Comparison of ENCODE assay signal across 9 cellular contexts in genomic region chr3:13332158-13332557, GRCh38.
DNase-seq lines count a peak whose midpoint lies in the region; ATAC-seq and TF ChIP-seq lines count a peak whose summit lies in the region.
"Had no signal": no experiment of that assay in that cellular context is flagged by ENCODE, and none has a peak within 500 bp of the region (broad histone marks: within the 10 kb centered on the region; RNA-seq: fewer than 3 reads in every experiment).

No MANE protein-coding gene starts in this region.

- peak; percentile 92 for ATAC-seq in HG03095 (IDR thresholded peaks at IDR 0.05; ENCODE audit: unreplicated experiment)
- ATAC-seq in PC-3: peak; percentile 80

- CTCF ChIA-PET in PC-3 (lab: Charles Lee): interaction anchor here (0.5 to 0.9 kb wide), 2 partner anchors 125 to 164 kb away, joined by 4 to 7 read pairs; no protein-coding TSS in a partner anchor

- H3K4me3 Mint-ChIP-seq in endothelial cell (ENCODE audit: unreplicated experiment): no peak overlapping the region

- H2AFZ ChIP-seq in PC-3 (ENCODE audit: low read length): no peak overlapping the region

- WGBS in testis, 2 donors: 89 to 93% methylated on average over 8 of the region's 8 CpGs

- H4K20me1 ChIP-seq in BLaER1 (peaks cover 29% of the 10 kb centered on the region; the same call in 1 of the 2 replicates), PC-3 (ENCODE audit: low read length) (no peaks in the 10 kb centered on the region)

- H3K79me2 ChIP-seq in PC-3 (ENCODE audit: low read length): no peaks in the 10 kb centered on the region

- no peaks in the 10 kb centered on the region for H3K9me3 Mint-ChIP-seq in endothelial cell (ENCODE audit: unreplicated experiment)

- peak overlapping the region; percentile 63; the same call in 1 of the 2 replicates for H3K9ac ChIP-seq in BLaER1
- no peak overlapping the region for H3K9ac ChIP-seq in PC-3 (ENCODE audit: low read length)

- H3K27me3 ChIP-seq in BLaER1: no peaks in the 10 kb centered on the region
- no peaks in the 10 kb centered on the region for H3K27me3 ChIP-seq in PC-3 (ENCODE audit: low read length)
- no peaks in the 10 kb centered on the region for H3K27me3 ChIP-seq in testis

- H3K36me3 ChIP-seq in BLaER1: peaks cover 93% of the 10 kb centered on the region
- H3K36me3 ChIP-seq in PC-3 (ENCODE audit: low read depth, low read length): peaks cover 30% of the 10 kb centered on the region
- H3K36me3 ChIP-seq in testis (ENCODE audit: low read depth, missing control alignments): no peaks in the 10 kb centered on the region

- no peaks in the 10 kb centered on the region for H3K4me1 Mint-ChIP-seq in endothelial cell (ENCODE audit: unreplicated experiment)

- no peak for TF ChIP-seq CTCF in PC-3 (conservative IDR thresholded peaks at IDR 0.05; ENCODE audit: low read depth, low read length)
- no peak for TF ChIP-seq CTCF in testis (IDR thresholded peaks at IDR 0.05)
- TF ChIP-seq CTCF in endothelial cell (IDR thresholded peaks at IDR 0.05; ENCODE audit: unreplicated experiment): no peak

- no peaks in the 10 kb centered on the region for H3F3A ChIP-seq in PC-3 (ENCODE audit: low read length, unreplicated experiment)

- H3K36me3 Mint-ChIP-seq in endothelial cell (ENCODE audit: low read depth, unreplicated experiment): no peaks in the 10 kb centered on the region

- H3K27ac ChIP-seq in BLaER1: peak overlapping the region; percentile 81
- peak overlapping the region; percentile 9; the same call in 1 of the 2 replicates for H3K27ac ChIP-seq in PC-3 (ENCODE audit: low read length)
- no peak overlapping the region for H3K27ac ChIP-seq in testis

- no TSS peak for BruUV-seq in PC-3 (replicated peaks; lab: Mats Ljungman, UMichigan)

- intact Hi-C loops in PC-3 (cut with micrococcal nuclease): no loop called here
- intact Hi-C loops in testis (cut with DNase I; ENCODE audit: low total_unique reads): no loop called here

- POLR2A ChIA-PET in PC-3 (lab: Charles Lee; ENCODE audit: unreplicated experiment): no interaction called here

- TF ChIP-seq POLR2A in GM19099 (IDR thresholded peaks at IDR 0.05; ENCODE audit: extremely low read depth, insufficient read length, low read depth): peak; percentile 31
- no peak for TF ChIP-seq POLR2A in testis (IDR thresholded peaks at IDR 0.05)

- no peaks in the 10 kb centered on the region for H3K9me2 ChIP-seq in PC-3 (replicated peaks; ENCODE audit: low read length)

- no peak overlapping the region for H3K27ac Mint-ChIP-seq in endothelial cell (ENCODE audit: unreplicated experiment)

- H3K9me3 ChIP-seq in BLaER1 (no peaks in the 10 kb centered on the region), PC-3 (ENCODE audit: low read length) (no peaks in the 10 kb centered on the region), testis (no peaks in the 10 kb centered on the region)

- peaks cover 97% of the 10 kb centered on the region for H3K4me1 ChIP-seq in BLaER1
- peaks cover 9% of the 10 kb centered on the region; the same call in 1 of the 2 replicates for H3K4me1 ChIP-seq in PC-3 (ENCODE audit: insufficient read depth, low read length)
- H3K4me1 ChIP-seq in testis: no peaks in the 10 kb centered on the region

- H3K27me3 Mint-ChIP-seq in endothelial cell (ENCODE audit: unreplicated experiment): peaks cover 3% of the 10 kb centered on the region

- peak; percentile 65 for DNase-seq in PC-3
- no peak for DNase-seq in testis
- DNase-seq in activated gamma-delta T cell (lab: John Stamatoyannopoulos, UW): no peak
- no peak for DNase-seq in NOMO-1 treated with DMSO at 0.1 percent for 48 hours (lab: John Stamatoyannopoulos, UW; ENCODE audit: unreplicated experiment)
- DNase-seq in endothelial cell (ENCODE audit: low spot score): no peak

- H3K4me2 ChIP-seq in BLaER1 (peak overlapping the region; percentile 78), PC-3 (ENCODE audit: low read length) (no peak overlapping the region)

- no peak overlapping the region for H3K4me3 ChIP-seq in BLaER1
- no peak overlapping the region for H3K4me3 ChIP-seq in PC-3 (ENCODE audit: low read length)
- no peak overlapping the region for H3K4me3 ChIP-seq in testis
- H3K4me3 ChIP-seq: lung had no signal

Comparison
In these comparisons a context has a peak if more than half of its experiments do, and no peak if none do; other contexts are left out.
1. H3K27ac ChIP-seq: peak in BLaER1 (single experiment) and PC-3 (single experiment); none in testis (0 of 2).